ENCODE assay signal across 8 cellular contexts in the genomic region with DNA sequence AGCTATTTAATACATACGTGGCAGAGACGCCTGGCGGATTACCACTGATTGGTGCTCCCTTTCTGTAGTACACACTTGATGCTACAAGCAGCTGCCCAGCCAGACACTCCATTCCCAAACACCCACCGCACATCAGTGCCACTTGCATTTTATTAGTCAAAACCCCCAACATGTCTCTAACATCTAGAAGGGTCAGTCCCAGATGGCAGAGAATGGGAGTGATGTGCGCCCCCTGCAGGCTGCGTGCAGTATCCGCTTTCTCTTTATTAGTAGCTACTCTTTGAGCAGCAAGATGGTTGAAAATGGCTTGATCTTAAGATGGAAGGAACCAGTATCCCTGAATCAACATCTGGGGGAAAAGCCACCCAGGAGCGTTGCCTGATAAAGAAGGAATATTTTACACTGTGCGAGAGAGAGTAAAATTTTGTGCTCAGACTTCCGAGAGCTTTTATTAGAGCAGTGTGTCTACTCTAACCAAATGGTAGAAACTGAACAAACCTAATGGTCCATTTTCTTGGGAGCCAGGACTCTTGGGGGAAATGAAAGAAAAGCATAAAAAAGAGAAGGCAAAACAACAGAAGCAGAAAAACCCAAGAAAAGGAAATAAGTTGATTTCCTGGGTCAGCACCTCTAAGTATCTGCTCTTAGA.
DNase-seq lines count a peak whose midpoint lies in the region; ATAC-seq, FAIRE-seq and TF ChIP-seq lines count a peak whose summit lies in the region.

No MANE protein-coding gene starts in this region.

- peak; percentile 3 for DNase-seq in GM06990 (ENCODE audit: extremely low read depth, insufficient read length)
- DNase-seq in KBM-7: peak; percentile 8
- DNase-seq in activated naive CD8-positive, alpha-beta T cell treated with anti-CD3 and anti-CD28 coated beads, Interleukin-2, amount 10 ng/mL, durations not matched to agents 7 days and 5 days: peak; percentile 41
- DNase-seq in osteocyte (ENCODE audit: extremely low spot score, unreplicated experiment): no peak
- no peak for DNase-seq in RCC 7860 (ENCODE audit: low spot score)
- DNase-seq in NCI-H1694 (lab: John Stamatoyannopoulos, UW): no peak
- DNase-seq in vagina (ENCODE audit: extremely low spot score in 2 of 2): no peak

- no peaks in the 10 kb centered on the region for H3K9me3 Mint-ChIP-seq in activated naive CD8-positive, alpha-beta T cell treated with anti-CD3 and anti-CD28 coated beads, Interleukin-2, amount 10 ng/mL, durations not matched to agents 7 days and 5 days
- no peaks in the 10 kb centered on the region for H3K9me3 Mint-ChIP-seq in osteocyte (ENCODE audit: unreplicated experiment)

- POLR2A ChIA-PET in activated naive CD8-positive, alpha-beta T cell treated with anti-CD3 and anti-CD28 coated beads, Interleukin-2, amount 10 ng/mL, durations not matched to agents 7 days and 5 days (lab: Charles Lee): no interaction called here

- TF ChIP-seq POLR2A in vagina (IDR thresholded peaks at IDR 0.05): no peak

- no peak for ATAC-seq in activated naive CD8-positive, alpha-beta T cell treated with anti-CD3 and anti-CD28 coated beads, Interleukin-2, amount 10 ng/mL, durations not matched to agents 7 days and 5 days (ENCODE audit: low read depth)
- ATAC-seq in HG02610 (IDR thresholded peaks at IDR 0.05; ENCODE audit: unreplicated experiment): no peak

- TF ChIP-seq CTCF in GM06990 (IDR thresholded peaks at IDR 0.05; ENCODE audit: insufficient read depth, low read length, poor library complexity, severe bottlenecking): peak; percentile 88
- TF ChIP-seq CTCF in osteocyte (IDR thresholded peaks at IDR 0.05): peak; percentile 47
- no peak for TF ChIP-seq CTCF in vagina (IDR thresholded peaks at IDR 0.05)

- no peaks in the 10 kb centered on the region for H3K36me3 Mint-ChIP-seq in activated naive CD8-positive, alpha-beta T cell treated with anti-CD3 and anti-CD28 coated beads, Interleukin-2, amount 10 ng/mL, durations not matched to agents 7 days and 5 days
- H3K36me3 Mint-ChIP-seq in osteocyte (ENCODE audit: unreplicated experiment): no peaks in the 10 kb centered on the region

- in situ Hi-C loops in KBM-7 (cut with MboI; ENCODE audit: low pct_unique_long_range_greater_than_20kb, low sequenced_read_pairs): no loop called here

- H3K27ac Mint-ChIP-seq in activated naive CD8-positive, alpha-beta T cell treated with anti-CD3 and anti-CD28 coated beads, Interleukin-2, amount 10 ng/mL, durations not matched to agents 7 days and 5 days: no peak overlapping the region
- H3K27ac Mint-ChIP-seq in osteocyte (ENCODE audit: unreplicated experiment): no peak overlapping the region

- peaks cover 2% of the 10 kb centered on the region for H3K27me3 Mint-ChIP-seq in activated naive CD8-positive, alpha-beta T cell treated with anti-CD3 and anti-CD28 coated beads, Interleukin-2, amount 10 ng/mL, durations not matched to agents 7 days and 5 days
- peaks cover 9% of the 10 kb centered on the region for H3K27me3 Mint-ChIP-seq in osteocyte (ENCODE audit: unreplicated experiment)

- H3K4me1 ChIP-seq in vagina: no peaks in the 10 kb centered on the region

- no peaks in the 10 kb centered on the region for H3K9me3 ChIP-seq in vagina

- FAIRE-seq in RCC 7860 (lab: Jason Lieb, UNC): no peak

- intact Hi-C loops in vagina (cut with DNase I): no loop called here

- no peak overlapping the region for H3K4me3 ChIP-seq in GM06990 (replicated peaks; ENCODE audit: low read depth, low read length)
- H3K4me3 ChIP-seq in vagina: no peak overlapping the region

- H3K36me3 ChIP-seq in GM06990 (ENCODE audit: control insufficient read depth, insufficient read depth, low read length): no peaks in the 10 kb centered on the region
- H3K36me3 ChIP-seq in vagina: no peaks in the 10 kb centered on the region

- no peaks in the 10 kb centered on the region for H3K4me1 Mint-ChIP-seq in activated naive CD8-positive, alpha-beta T cell treated with anti-CD3 and anti-CD28 coated beads, Interleukin-2, amount 10 ng/mL, durations not matched to agents 7 days and 5 days
- no peaks in the 10 kb centered on the region for H3K4me1 Mint-ChIP-seq in osteocyte (ENCODE audit: unreplicated experiment)

- no peak overlapping the region for H3K27ac ChIP-seq in vagina

- no peak overlapping the region for H3K4me3 Mint-ChIP-seq in activated naive CD8-positive, alpha-beta T cell treated with anti-CD3 and anti-CD28 coated beads, Interleukin-2, amount 10 ng/mL, durations not matched to agents 7 days and 5 days
- H3K4me3 Mint-ChIP-seq in osteocyte (ENCODE audit: unreplicated experiment): no peak overlapping the region

- H3K27me3 ChIP-seq in GM06990 (replicated peaks; ENCODE audit: control insufficient read depth, insufficient read depth, low read length): no peaks in the 10 kb centered on the region
- H3K27me3 ChIP-seq in vagina: no peaks in the 10 kb centered on the region

Comparison
In these comparisons a context has a peak if more than half of its experiments do, and no peak if none do; other contexts are left out.
1. DNase-seq: peak in GM06990 (single experiment), KBM-7 (single experiment) and activated naive CD8-positive, alpha-beta T cell treated with anti-CD3 and anti-CD28 coated beads, Interleukin-2, amount 10 ng/mL, durations not matched to agents 7 days and 5 days (single experiment); none in osteocyte (single experiment), RCC 7860 (single experiment), NCI-H1694 (single experiment) and vagina (0 of 2).
2. CTCF ChIP-seq: peak in GM06990 (single experiment) and osteocyte (single experiment); none in vagina (0 of 3).